In genomic region chr10:69318997-69319727, GRCh38 we compare ENCODE assay signal across 8 cellular contexts. TPM values are rescaled to one million over a fixed set of nuclear protein-coding genes. Genes with fewer than 3 reads are reported as not detected.
DNase-seq lines count a peak whose midpoint lies in the region; ATAC-seq lines count a peak whose summit lies in the region.

No MANE protein-coding gene starts in this region.

- H3K36me3 ChIP-seq in CD8-positive, alpha-beta memory T cell (ENCODE audit: insufficient read depth, low read length), result no peaks in the 10 kb centered on the region

- ATAC-seq in GM21367 (IDR thresholded peaks at IDR 0.05; ENCODE audit: unreplicated experiment) (peak; percentile 7), memory B cell (ENCODE audit: low read depth) (peak; percentile 8)

- DNase-seq in CD8-positive, alpha-beta memory T cell, result peak; percentile 65 to 84 (median 71)
- peak; percentile 82 to 87 for DNase-seq in activated CD4-positive, alpha-beta T cell treated with anti-CD3 and anti-CD28 coated beads, Interleukin-2, amount 50 U/mL, for 48 hours
- DNase-seq in dermis microvascular lymphatic vessel endothelial cell (ENCODE audit: low read depth in 2 of 2) (peak; percentile 68 to 84), memory B cell (ENCODE audit: low spot score in 2 of 2) (peak in 1 of 2 donors; percentile 28), COR-L47 (lab: John Stamatoyannopoulos, UW) (no peak)
- DNase-seq in stimulated activated CD8-positive, alpha-beta memory T cell treated with anti-CD3 and anti-CD28 coated beads, Interleukin-15, amount 100 ng/mL, for 4 hours (ENCODE audit: low read depth in 2 of 2), result peak; percentile 57 to 70

- no peaks in the 10 kb centered on the region for H3K9me3 ChIP-seq in CD8-positive, alpha-beta memory T cell (ENCODE audit: low read length)

- no peaks in the 10 kb centered on the region for H3K27me3 ChIP-seq in CD8-positive, alpha-beta memory T cell (ENCODE audit: insufficient read depth, low read length, poor library complexity, severe bottlenecking)

- H3K4me1 Mint-ChIP-seq in CD8-positive, alpha-beta memory T cell, result peaks cover 43 to 57% (median 43%) of the 10 kb centered on the region in 3 donors
- H3K4me1 Mint-ChIP-seq in IgD-negative memory B cell, result peaks cover 15 to 36% (median 19%) of the 10 kb centered on the region in 3 donors
- H3K4me1 Mint-ChIP-seq in memory B cell, result peaks cover 29% of the 10 kb centered on the region

- H3K27ac ChIP-seq in CD8-positive, alpha-beta memory T cell (ENCODE audit: low read depth, low read length), result peak overlapping the region; percentile 87

- peak overlapping the region; percentile 93 to 100 (median 96) for H3K4me3 Mint-ChIP-seq in CD8-positive, alpha-beta memory T cell
- peak overlapping the region; percentile 86 to 97 (median 92) for H3K4me3 Mint-ChIP-seq in IgD-negative memory B cell
- peak overlapping the region; percentile 93 for H3K4me3 Mint-ChIP-seq in memory B cell

- H3K27ac Mint-ChIP-seq in CD8-positive, alpha-beta memory T cell, result peak overlapping the region; percentile 91 to 99 (median 96)
- H3K27ac Mint-ChIP-seq in IgD-negative memory B cell (peak overlapping the region; percentile 78 to 90 (median 87)), memory B cell (peak overlapping the region; percentile 89)

- H3K27me3 Mint-ChIP-seq in CD8-positive, alpha-beta memory T cell, result peaks cover 0 to 1% of the 10 kb centered on the region in 2 donors
- no peaks in the 10 kb centered on the region for H3K27me3 Mint-ChIP-seq in IgD-negative memory B cell
- no peaks in the 10 kb centered on the region for H3K27me3 Mint-ChIP-seq in memory B cell

- POLR2A ChIA-PET in CD8-positive, alpha-beta memory T cell (lab: Charles Lee), result interaction anchor here (0.7 to 1.0 kb wide), 4 partner anchors 8 to 789 kb away, joined by 3 to 5 read pairs (median 4); no protein-coding TSS in a partner anchor

- CTCF ChIA-PET in CD8-positive, alpha-beta memory T cell (lab: Charles Lee), result interaction anchor here (0.5 to 1.5 kb wide), 5 partner anchors 8 to 104 kb away, joined by 3 to 4 read pairs (median 3); no protein-coding TSS in a partner anchor

- peaks cover 0 to 9% (median 0%) of the 10 kb centered on the region in 3 donors for H3K36me3 Mint-ChIP-seq in CD8-positive, alpha-beta memory T cell
- no peaks in the 10 kb centered on the region for H3K36me3 Mint-ChIP-seq in IgD-negative memory B cell
- H3K36me3 Mint-ChIP-seq in memory B cell, result no peaks in the 10 kb centered on the region

- H3K4me1 ChIP-seq in CD8-positive, alpha-beta memory T cell (ENCODE audit: insufficient read depth, low read length), result peaks cover 35% of the 10 kb centered on the region

- no peaks in the 10 kb centered on the region for H3K9me3 Mint-ChIP-seq in CD8-positive, alpha-beta memory T cell
- H3K9me3 Mint-ChIP-seq in IgD-negative memory B cell, result no peaks in the 10 kb centered on the region
- H3K9me3 Mint-ChIP-seq in memory B cell, result no peaks in the 10 kb centered on the region

- H3K4me3 ChIP-seq in CD8-positive, alpha-beta memory T cell (ENCODE audit: low read length), result peak overlapping the region; percentile 92

RNA-seq across cellular contexts. Expression of gene HK1, which starts 40.9 kb away (rescaled TPM):
- total RNA-seq in CD8-positive, alpha-beta memory T cell, result 100 to 1,000 TPM; 151 to 153 TPM
- polyA plus RNA-seq in CD8-positive, alpha-beta memory T cell, result 144 TPM
- 88.6 TPM for polyA plus RNA-seq in IgD-negative memory B cell
- total RNA-seq in dermis microvascular lymphatic vessel endothelial cell, result 97.1 and 113 TPM in 2 replicates
